25 cellular contexts compared by ENCODE assay signal in the genomic region with DNA sequence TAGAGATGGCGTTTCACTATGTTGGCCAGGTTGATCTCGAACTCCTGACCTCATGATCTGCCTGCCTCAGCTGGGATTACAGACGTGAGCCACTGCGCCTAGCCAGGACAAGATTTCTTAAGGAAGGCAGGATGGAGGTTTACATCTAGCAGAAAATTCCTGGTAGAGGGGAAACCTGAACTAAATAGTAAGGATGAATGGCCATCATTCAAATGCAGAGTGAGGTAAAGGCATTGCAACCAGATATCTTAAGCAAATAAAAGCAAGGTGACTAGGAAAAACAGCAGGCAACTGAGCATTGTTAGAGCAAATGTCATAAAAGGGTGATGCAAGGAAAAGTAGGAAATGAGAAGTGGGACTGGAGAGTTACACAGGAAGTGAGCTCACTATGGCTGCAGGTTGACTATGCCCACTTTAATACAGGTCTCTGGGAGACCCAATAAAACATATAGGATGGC.
DNase-seq lines count a peak whose midpoint lies in the region; ATAC-seq and TF ChIP-seq lines count a peak whose summit lies in the region.
"Had no signal": no experiment of that assay in that cellular context is flagged by ENCODE, and none has a peak within 500 bp of the region (broad histone marks: within the 10 kb centered on the region; RNA-seq: fewer than 3 reads in every experiment).

No MANE protein-coding gene starts in this region.

- H3K27me3 Mint-ChIP-seq in GM23338 (ENCODE audit: insufficient read depth, low read depth, poor library complexity): peaks cover 6% of the 10 kb centered on the region
- H3K27me3 Mint-ChIP-seq: activated naive CD4-positive, alpha-beta T cell treated with anti-CD3 and anti-CD28 coated beads, Interleukin-2, amount 50 U/mL, for 24 hours had no signal

- TF ChIP-seq EP300 in upper lobe of left lung (IDR thresholded peaks at IDR 0.05): no peak

- H3F3A ChIP-seq in GM23338 (replicated peaks; ENCODE audit: low read depth): no peaks in the 10 kb centered on the region

- H2AFZ ChIP-seq in GM23338: no peak overlapping the region

- no peak for TF ChIP-seq CTCF in GM23338 (conservative IDR thresholded peaks at IDR 0.05; ENCODE audit: low read depth in 2 of 2)
- TF ChIP-seq CTCF in upper lobe of left lung (IDR thresholded peaks at IDR 0.05): no peak
- no peak for TF ChIP-seq CTCF in body of pancreas (IDR thresholded peaks at IDR 0.05)

- H3K36me3 ChIP-seq in GM23338 (ENCODE audit: insufficient read depth): no peaks in the 10 kb centered on the region
- H3K36me3 ChIP-seq in HUES48 (ENCODE audit: control insufficient read depth, insufficient read depth, low read length): no peaks in the 10 kb centered on the region
- H3K36me3 ChIP-seq in upper lobe of left lung: no peaks in the 10 kb centered on the region
- H3K36me3 ChIP-seq in body of pancreas (replicated peaks in 1 of 2; ENCODE audit: insufficient read depth in 1 of 2, low read depth in 2 of 2): no peaks in the 10 kb centered on the region
- H3K36me3 ChIP-seq: SJSA1 had no signal

- H3K4me3 ChIP-seq in GM23338 (no peak overlapping the region), HUES48 (ENCODE audit: low read depth, low read length) (no peak overlapping the region), upper lobe of left lung (no peak overlapping the region), body of pancreas (no peak overlapping the region)
- H3K4me3 ChIP-seq: GM12878, mucosa of descending colon, SJSA1 had no signal

- no peak for TF ChIP-seq POLR2A in upper lobe of left lung (IDR thresholded peaks at IDR 0.05)
- TF ChIP-seq POLR2A in body of pancreas (IDR thresholded peaks at IDR 0.05): no peak

- H3K4me1 ChIP-seq in GM23338 (ENCODE audit: insufficient read depth): peaks cover 6% of the 10 kb centered on the region; the same call in 1 of the 2 replicates
- H3K4me1 ChIP-seq in HUES48 (ENCODE audit: control insufficient read depth, insufficient read depth, low read length): peaks cover 7% of the 10 kb centered on the region
- no peaks in the 10 kb centered on the region for H3K4me1 ChIP-seq in upper lobe of left lung
- H3K4me1 ChIP-seq in body of pancreas: no peaks in the 10 kb centered on the region
- H3K4me1 ChIP-seq: SJSA1 had no signal

- peak overlapping the region; percentile 34 for H3K27ac ChIP-seq in GM23338 (ENCODE audit: low read depth)
- peak overlapping the region; percentile 64 for H3K27ac ChIP-seq in HUES48 (ENCODE audit: low read depth, low read length)
- no peak overlapping the region for H3K27ac ChIP-seq in upper lobe of left lung
- no peak overlapping the region for H3K27ac ChIP-seq in body of pancreas
- H3K27ac ChIP-seq: SJSA1 had no signal

- H3K79me2 ChIP-seq in GM23338 (replicated peaks; ENCODE audit: insufficient read depth): no peaks in the 10 kb centered on the region

- no peak overlapping the region; the same call in 1 of the 2 replicates for H3K9ac ChIP-seq in HUES48 (ENCODE audit: low read depth, low read length)

- 88 to 92% methylated on average over 4 of the region's 4 CpGs for WGBS in upper lobe of left lung, 2 donors
- 76 to 87% methylated on average over 4 of the region's 4 CpGs for WGBS in body of pancreas, 2 donors

- no peaks in the 10 kb centered on the region for H3K36me3 Mint-ChIP-seq in GM23338 (ENCODE audit: low read depth)
- H3K36me3 Mint-ChIP-seq: activated naive CD4-positive, alpha-beta T cell treated with anti-CD3 and anti-CD28 coated beads, Interleukin-2, amount 50 U/mL, for 24 hours; CD8-positive, alpha-beta T cell had no signal

- no peaks in the 10 kb centered on the region for H3K9me3 Mint-ChIP-seq in GM23338
- H3K9me3 Mint-ChIP-seq: activated naive CD4-positive, alpha-beta T cell treated with anti-CD3 and anti-CD28 coated beads, Interleukin-2, amount 50 U/mL, for 24 hours; activated T-helper 1 cell treated with anti-CD3 and anti-CD28 coated beads, Interleukin-12 subunit alpha, Interleukin-12 subunit beta, Interleukin-2, Interleukin-4 antibody, amounts not matched to agents 30 ng/mL and 10 ng/mL and 1 ng/mL, durations not matched to agents 14 hours and 24 hours and 36 hours had no signal

- H3K4me3 Mint-ChIP-seq in GM23338: no peak overlapping the region
- H3K4me3 Mint-ChIP-seq: activated naive CD4-positive, alpha-beta T cell treated with anti-CD3 and anti-CD28 coated beads, Interleukin-2, amount 50 U/mL, for 24 hours; activated T-helper 1 cell treated with anti-CD3 and anti-CD28 coated beads, Interleukin-12 subunit alpha, Interleukin-12 subunit beta, Interleukin-2, Interleukin-4 antibody, amounts not matched to agents 30 ng/mL and 10 ng/mL and 1 ng/mL, durations not matched to agents 14 hours and 24 hours and 36 hours; CD8-positive, alpha-beta T cell had no signal

- intact Hi-C loops in body of pancreas (cut with DNase I): no loop called here

- H3K4me2 ChIP-seq in GM23338: no peak overlapping the region

- H3K9me3 ChIP-seq in HUES48 (ENCODE audit: control insufficient read depth, insufficient read depth, low read length) (no peaks in the 10 kb centered on the region), upper lobe of left lung (no peaks in the 10 kb centered on the region), body of pancreas (no peaks in the 10 kb centered on the region)
- H3K9me3 ChIP-seq: mucosa of descending colon, SJSA1 had no signal

- ATAC-seq in GM23338: peak; percentile 99
- no peak for ATAC-seq in upper lobe of left lung (ENCODE audit: low FRiP score in 2 of 2)
- ATAC-seq in body of pancreas: no peak
- ATAC-seq: CD8-positive, alpha-beta T cell; GM12878; mucosa of descending colon; Panc1 had no signal

- peaks cover 23% of the 10 kb centered on the region for H3K4me1 Mint-ChIP-seq in GM23338
- H3K4me1 Mint-ChIP-seq: activated naive CD4-positive, alpha-beta T cell treated with anti-CD3 and anti-CD28 coated beads, Interleukin-2, amount 50 U/mL, for 24 hours had no signal

- peak; percentile 91 for DNase-seq in GM23338 (ENCODE audit: low spot score)
- peak; percentile 55 to 57 for DNase-seq in NCI-H526 (lab: John Stamatoyannopoulos, UW)
- peak; percentile 81 for DNase-seq in iPS DF 4.7 (ENCODE audit: extremely low read depth, low spot score)
- no peak for DNase-seq in upper lobe of left lung
- no peak for DNase-seq in activated CD4-positive, alpha-beta T cell treated with anti-CD3 and anti-CD28 coated beads, Interleukin-2, amount 50 U/mL, for 1 hour
- no peak for DNase-seq in OCI-M1 (lab: John Stamatoyannopoulos, UW)
- no peak for DNase-seq in body of pancreas
- DNase-seq: activated CD4-positive, alpha-beta T cell treated with anti-CD3 and anti-CD28 coated beads for 48 hours; anterior cingulate cortex; CD8-positive, alpha-beta T cell; central memory CD4-positive, alpha-beta T cell; DMS79; KBM-7; mucosa of descending colon; MV-4-11; NCI-H187; NCI-H82; stimulated activated CD8-positive, alpha-beta memory T cell treated with anti-CD3 and anti-CD28 coated beads, Interleukin-4, amount 100 ng/mL, for 48 hours; trophoblast cell had no signal

- no peaks in the 10 kb centered on the region for H4K20me1 ChIP-seq in GM23338 (replicated peaks; ENCODE audit: insufficient read depth)

- H3K9me2 ChIP-seq in GM23338 (ENCODE audit: insufficient read depth): peaks cover 4% of the 10 kb centered on the region; the same call in 1 of the 2 replicates

- H3K27me3 ChIP-seq in GM23338 (ENCODE audit: insufficient read depth) (no peaks in the 10 kb centered on the region), HUES48 (ENCODE audit: control insufficient read depth, insufficient read depth, low read length) (no peaks in the 10 kb centered on the region), upper lobe of left lung (no peaks in the 10 kb centered on the region), body of pancreas (no peaks in the 10 kb centered on the region)
- H3K27me3 ChIP-seq: SJSA1 had no signal

- H3K27ac Mint-ChIP-seq in GM23338: peak overlapping the region; percentile 94
- H3K27ac Mint-ChIP-seq: activated naive CD4-positive, alpha-beta T cell treated with anti-CD3 and anti-CD28 coated beads, Interleukin-2, amount 50 U/mL, for 24 hours; activated T-helper 1 cell treated with anti-CD3 and anti-CD28 coated beads, Interleukin-12 subunit alpha, Interleukin-12 subunit beta, Interleukin-2, Interleukin-4 antibody, amounts not matched to agents 30 ng/mL and 10 ng/mL and 1 ng/mL, durations not matched to agents 14 hours and 24 hours and 36 hours; CD8-positive, alpha-beta T cell had no signal

TF ChIP-seq in GM23338, 12 proteins besides CTCF, POLR2A, EP300 and RAD21 (continues in another document):
- TF ChIP-seq JUNB (IDR thresholded peaks at IDR 0.05; ENCODE audit: unreplicated experiment) (no peak), REST (IDR thresholded peaks at IDR 0.05; ENCODE audit: unreplicated experiment) (no peak), STAT1 (IDR thresholded peaks at IDR 0.05; ENCODE audit: unreplicated experiment) (no peak), NANOG (IDR thresholded peaks at IDR 0.05; ENCODE audit: borderline replicate concordance) (peak; percentile 90), ZNF114 (CRISPR knock-in tag; IDR thresholded peaks at IDR 0.05) (0 out of 2 replicates have a peak, but pooled peaks have one; percentile 16), EZH2 (IDR thresholded peaks at IDR 0.05; ENCODE audit: low read depth, unreplicated experiment) (no peak), POLR2AphosphoS5 (IDR thresholded peaks at IDR 0.05; ENCODE audit: low read depth) (no peak)

Comparison
In these comparisons a context has a peak if more than half of its experiments do, and no peak if none do; other contexts are left out.
1. DNase-seq: peak in GM23338 (single experiment), NCI-H526 (2 of 2) and iPS DF 4.7 (single experiment); none in upper lobe of left lung (0 of 2), activated CD4-positive, alpha-beta T cell treated with anti-CD3 and anti-CD28 coated beads, Interleukin-2, amount 50 U/mL, for 1 hour (single experiment), OCI-M1 (single experiment) and body of pancreas (0 of 4).
2. H3K27ac ChIP-seq: peak in GM23338 (single experiment) and HUES48 (single experiment); none in upper lobe of left lung (0 of 4) and body of pancreas (0 of 4).